Comparison of ENCODE assay signal across 10 cellular contexts in genomic region chr2:189613077-189613636, GRCh38. TPM values are rescaled to one million over a fixed set of nuclear protein-coding genes. Genes with fewer than 3 reads are reported as not detected.
DNase-seq lines count a peak whose midpoint lies in the region; FAIRE-seq and TF ChIP-seq lines count a peak whose summit lies in the region.
"Had no signal": no experiment of that assay in that cellular context is flagged by ENCODE, and none has a peak within 500 bp of the region (broad histone marks: within the 10 kb centered on the region; RNA-seq: fewer than 3 reads in every experiment).

No MANE protein-coding gene starts in this region.

- H3K36me3 Mint-ChIP-seq in astrocyte (ENCODE audit: low read depth, unreplicated experiment) = no peaks in the 10 kb centered on the region
- H3K36me3 Mint-ChIP-seq: memory B cell had no signal

- H3K4me2 ChIP-seq in astrocyte (ENCODE audit: low read length) (peak overlapping the region; percentile 81), OCI-LY7 (ENCODE audit: low read length) (no peak overlapping the region)

- POLR2A ChIA-PET in OCI-LY7 (lab: Charles Lee) = interaction anchor here (0.5 to 1.5 kb wide), 5 partner anchors 10 to 949 kb away, joined by 3 read pairs; no protein-coding TSS in a partner anchor

- H3K4me1 Mint-ChIP-seq in astrocyte (ENCODE audit: low read depth, unreplicated experiment) = peaks cover 15% of the 10 kb centered on the region

- BruUV-seq in OCI-LY7 (replicated peaks; lab: Mats Ljungman, UMichigan) = no TSS peak

- H3K79me2 ChIP-seq in astrocyte (ENCODE audit: insufficient read depth, low read length) = no peaks in the 10 kb centered on the region
- no peaks in the 10 kb centered on the region for H3K79me2 ChIP-seq in OCI-LY7 (ENCODE audit: insufficient read depth, low read depth, low read length)

- H3K9me3 ChIP-seq in astrocyte (ENCODE audit: insufficient read depth, low read depth, low read length) = no peaks in the 10 kb centered on the region
- no peaks in the 10 kb centered on the region for H3K9me3 ChIP-seq in OCI-LY7 (ENCODE audit: low read length)

- TF ChIP-seq CTCF in HFF-Myc (IDR thresholded peaks at IDR 0.05; ENCODE audit: low read depth, low read length, missing control alignments) (no peak), astrocyte (IDR thresholded peaks at IDR 0.05; ENCODE audit: insufficient read depth, low read depth, low read length) (no peak), OCI-LY7 (conservative IDR thresholded peaks at IDR 0.05; ENCODE audit: low read length) (no peak)

- H4K20me1 ChIP-seq in astrocyte (ENCODE audit: insufficient read depth, low read length) = no peaks in the 10 kb centered on the region
- H4K20me1 ChIP-seq in OCI-LY7 (ENCODE audit: insufficient read depth, low read length) = no peaks in the 10 kb centered on the region

- H2AFZ ChIP-seq in astrocyte (ENCODE audit: low read depth, low read length) (no peak overlapping the region), OCI-LY7 (ENCODE audit: low read length) (no peak overlapping the region)

- no peaks in the 10 kb centered on the region for H3K9me2 ChIP-seq in OCI-LY7 (ENCODE audit: insufficient read depth, low read length)

- H3K4me1 ChIP-seq in astrocyte (ENCODE audit: insufficient read depth, low read length) = peaks cover 8% of the 10 kb centered on the region
- H3K4me1 ChIP-seq in OCI-LY7 (ENCODE audit: insufficient read depth, low read length, poor library complexity, severe bottlenecking) = no peaks in the 10 kb centered on the region

- H3K27ac Mint-ChIP-seq in astrocyte (ENCODE audit: unreplicated experiment) = peak overlapping the region; percentile 43
- H3K27ac Mint-ChIP-seq: activated CD8-positive, alpha-beta T cell treated with anti-CD3 and anti-CD28 coated beads, Interleukin-2, amount 10 ng/mL, durations not matched to agents 7 days and 5 days; memory B cell had no signal

- FAIRE-seq in astrocyte (lab: Jason Lieb, UNC) = peak; percentile 89
- no peak for FAIRE-seq in GM12891 (lab: Jason Lieb, UNC)

- no peak overlapping the region for H3K4me3 ChIP-seq in HFF-Myc (replicated peaks; ENCODE audit: low read depth, low read length)
- peak overlapping the region; percentile 43 for H3K4me3 ChIP-seq in astrocyte (ENCODE audit: insufficient read depth, low read depth, low read length)
- H3K4me3 ChIP-seq in OCI-LY7 (ENCODE audit: low read depth, low read length, poor library complexity, severe bottlenecking) = no peak overlapping the region

- intact Hi-C loops in OCI-LY7 (cut with micrococcal nuclease; ENCODE audit: unreplicated experiment) = no loop called here

- no peak overlapping the region for H3K4me3 Mint-ChIP-seq in astrocyte (ENCODE audit: unreplicated experiment)
- H3K4me3 Mint-ChIP-seq: activated CD8-positive, alpha-beta T cell treated with anti-CD3 and anti-CD28 coated beads, Interleukin-2, amount 10 ng/mL, durations not matched to agents 7 days and 5 days; memory B cell had no signal

- no peaks in the 10 kb centered on the region for H3K27me3 ChIP-seq in astrocyte (ENCODE audit: insufficient read depth, low read length)

- H3K27me3 Mint-ChIP-seq in astrocyte (ENCODE audit: low read depth, unreplicated experiment) = peaks cover 4% of the 10 kb centered on the region

- H3K36me3 ChIP-seq in astrocyte (ENCODE audit: insufficient read depth, low read length) = no peaks in the 10 kb centered on the region
- H3K36me3 ChIP-seq in OCI-LY7 (ENCODE audit: insufficient read depth, low read length) = no peaks in the 10 kb centered on the region

- no peaks in the 10 kb centered on the region for H3K9me3 Mint-ChIP-seq in astrocyte (ENCODE audit: unreplicated experiment)
- H3K9me3 Mint-ChIP-seq: memory B cell had no signal

- peak; percentile 21 for DNase-seq in HFF-Myc (ENCODE audit: extremely low read depth, low read depth)
- peak; percentile 92 for DNase-seq in astrocyte (ENCODE audit: low read depth)
- peak; percentile 30 for DNase-seq in iPS-NIHi7 (ENCODE audit: extremely low spot score)
- peak; percentile 41 for DNase-seq in smooth muscle cell of the brain vasculature (ENCODE audit: low read depth, low spot score)
- no peak for DNase-seq in DMS 273 (lab: John Stamatoyannopoulos, UW; ENCODE audit: unreplicated experiment)
- no peak for DNase-seq in OCI-LY7 (ENCODE audit: low spot score)
- DNase-seq in GM12891 (ENCODE audit: insufficient read length, low spot score) = no peak
- no peak for DNase-seq in NCI-H748 (lab: John Stamatoyannopoulos, UW; ENCODE audit: unreplicated experiment)
- DNase-seq: activated CD8-positive, alpha-beta T cell treated with anti-CD3 and anti-CD28 coated beads, Interleukin-2, amount 10 ng/mL, durations not matched to agents 7 days and 5 days had no signal

- CTCF ChIA-PET in OCI-LY7 (lab: Charles Lee; ENCODE audit: unreplicated experiment) = no interaction called here

- H3K27ac ChIP-seq in astrocyte (ENCODE audit: low read depth, low read length) (peak overlapping the region; percentile 75), OCI-LY7 (ENCODE audit: low read depth, low read length, poor library complexity, severe bottlenecking) (no peak overlapping the region)

- no peak for TF ChIP-seq POLR2A in GM12891 (IDR thresholded peaks at IDR 0.05; ENCODE audit: low read depth, low read length)

- H3K9ac ChIP-seq in astrocyte (ENCODE audit: low read length) = peak overlapping the region; percentile 75

TF ChIP-seq in GM12891, 5 proteins besides CTCF, POLR2A, EP300 and RAD21:
- TF ChIP-seq POU2F2 (IDR thresholded peaks at IDR 0.05; ENCODE audit: low read depth, low read length) = no peak
- no peak for TF ChIP-seq TAF1 (IDR thresholded peaks at IDR 0.05; ENCODE audit: low read depth, low read length)
- no peak for TF ChIP-seq SPI1 (IDR thresholded peaks at IDR 0.05; ENCODE audit: low read depth, low read length)
- TF ChIP-seq PAX5 (IDR thresholded peaks at IDR 0.05; ENCODE audit: insufficient read depth, low read length, severe bottlenecking) = no peak
- TF ChIP-seq POLR2AphosphoS5 (IDR thresholded peaks at IDR 0.05; ENCODE audit: low read depth, low read length) = no peak

RNA-seq across cellular contexts. Expression of gene SLC40A1, which starts 32.6 kb away (rescaled TPM):
- total RNA-seq in astrocyte (2.2 and 3.1 TPM in 2 replicates), OCI-LY7 (2022) (not detected in 2 replicates)
- not detected in 2 replicates for total RNA-seq in OCI-LY7 (2014; rRNA removed; shearing (Covaris generic))
- polyA plus RNA-seq in GM12891 (2012; ENCODE audit: low read depth, missing spikeins) = 0.05 TPM

RNA-seq across cellular contexts. Expression of gene ASNSD1, which starts 48.1 kb away (rescaled TPM):
- total RNA-seq in astrocyte (31.7 and 32.8 TPM in 2 replicates), OCI-LY7 (2022) (31.9 TPM in 2 replicates)
- total RNA-seq in OCI-LY7 (2014; rRNA removed; shearing (Covaris generic)) = 36.3 and 36.8 TPM in 2 replicates
- polyA plus RNA-seq in GM12891 (2012; ENCODE audit: low read depth, missing spikeins) = 34.6 TPM

Comparison
In these comparisons a context has a peak if more than half of its experiments do, and no peak if none do; other contexts are left out.
1. DNase-seq: peak in HFF-Myc (single experiment), astrocyte (single experiment), iPS-NIHi7 (single experiment) and smooth muscle cell of the brain vasculature (single experiment); none in DMS 273 (single experiment), OCI-LY7 (single experiment), GM12891 (single experiment) and NCI-H748 (single experiment).